Comparison of ENCODE assay signal across 1 cellular context in the genomic region with DNA sequence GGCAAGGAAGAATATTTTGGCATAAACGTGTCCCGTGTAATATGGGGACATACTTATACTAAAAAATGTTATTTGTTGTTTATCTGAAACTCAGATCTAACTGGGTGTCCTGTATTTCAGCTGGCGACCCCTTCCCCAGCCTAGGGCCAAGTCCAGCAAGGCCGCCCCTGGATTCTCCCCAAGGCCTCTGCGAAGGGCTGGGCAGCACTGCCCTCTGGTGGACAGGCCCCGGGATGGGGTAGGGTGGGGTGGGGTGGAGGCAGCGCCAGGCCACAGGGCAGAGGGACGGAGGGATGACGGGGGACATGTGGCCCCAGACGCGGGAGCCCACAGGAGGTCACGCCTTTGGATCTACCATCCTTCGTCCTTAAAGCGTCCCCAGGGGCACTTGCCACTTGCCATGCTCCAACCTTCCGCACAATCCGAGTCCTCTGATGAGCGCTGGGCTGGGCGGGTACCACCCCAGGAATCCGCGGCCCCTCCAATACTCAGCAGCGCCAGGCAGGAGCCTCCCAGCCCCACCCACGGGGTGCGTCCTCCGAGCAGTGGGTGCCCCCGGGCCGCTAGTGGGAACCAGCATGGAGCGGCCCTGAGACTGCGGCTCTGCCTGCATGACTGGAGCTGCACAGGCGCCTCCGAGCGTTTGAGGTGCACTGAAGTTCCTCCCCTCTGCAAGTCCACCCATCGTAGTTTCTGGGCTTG.
TF ChIP-seq lines count a peak whose summit lies in the region.

No MANE protein-coding gene starts in this region.

TF ChIP-seq in HEK293, 187 proteins besides CTCF, POLR2A, EP300 and RAD21 (continued from another document):
- TF ChIP-seq ELK4 (IDR thresholded peaks at IDR 0.05; ENCODE audit: borderline replicate concordance, low read depth, low read length) (no peak), ZNF121 (tag by site-specific recombination; IDR thresholded peaks at IDR 0.05) (no peak), ZNF2 (tag by site-specific recombination; IDR thresholded peaks at IDR 0.05) (peak; percentile 82), GLI4 (tag by site-specific recombination; IDR thresholded peaks at IDR 0.05) (no peak), ZBTB1 (tag by site-specific recombination; IDR thresholded peaks at IDR 0.05) (no peak)
